13 cellular contexts compared by ENCODE assay signal in the genomic region with DNA sequence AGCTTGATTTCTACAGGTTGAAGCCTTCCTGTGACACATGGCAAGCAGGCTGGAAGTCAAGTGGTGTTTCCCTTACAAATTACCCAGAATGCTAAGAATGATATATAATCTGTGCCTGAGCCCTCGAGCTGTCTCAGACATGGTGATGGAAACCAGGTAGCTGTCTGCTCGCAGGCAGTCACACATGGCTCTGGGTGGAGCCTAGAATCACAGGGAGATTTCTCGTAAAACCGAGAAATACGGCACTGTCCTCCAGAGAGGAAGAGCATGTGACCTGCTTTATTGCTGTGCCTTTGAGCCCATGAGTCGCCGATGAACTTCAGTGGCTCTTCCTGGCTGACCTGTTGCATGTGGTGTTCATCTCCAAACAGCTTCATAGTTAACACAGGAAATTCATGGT.
"Had no signal": no experiment of that assay in that cellular context is flagged by ENCODE, and none has a peak within 500 bp of the region (broad histone marks: within the 10 kb centered on the region; RNA-seq: fewer than 3 reads in every experiment).

No MANE protein-coding gene starts in this region.

- H3K9me3 ChIP-seq: esophagus squamous epithelium, pancreas, stomach, thoracic aorta had no signal

- H3K27ac ChIP-seq: esophagus squamous epithelium, pancreas, stomach, thoracic aorta, VCaP had no signal

- H3K36me3 ChIP-seq: esophagus squamous epithelium, pancreas, stomach, thoracic aorta had no signal

- H3K27me3 ChIP-seq: esophagus squamous epithelium, pancreas, stomach had no signal

- H3K4me3 ChIP-seq: esophagus squamous epithelium, pancreas, stomach, thoracic aorta had no signal

- DNase-seq: activated CD4-positive, alpha-beta T cell treated with anti-CD3 and anti-CD28 coated beads for 4 hours; activated CD8-positive, alpha-beta memory T cell treated with anti-CD3 and anti-CD28 coated beads, Interleukin-2, amount 50 U/mL, for 48 hours; activated CD8-positive, alpha-beta T cell treated with anti-CD3 and anti-CD28 coated beads, Interleukin-2, amount 10 ng/mL, durations not matched to agents 7 days and 5 days; activated naive CD4-positive, alpha-beta T cell treated with anti-CD3 and anti-CD28 coated beads for 36 hours; esophagus squamous epithelium; foreskin melanocyte; head of caudate nucleus; left ventricle myocardium superior; pancreas; stimulated activated CD4-positive, alpha-beta T cell treated with anti-CD3 and anti-CD28 coated beads, Interleukin-4, amount 100 ng/mL, for 4 hours; stomach had no signal

- ATAC-seq: activated CD8-positive, alpha-beta T cell treated with anti-CD3 and anti-CD28 coated beads, Interleukin-2, amount 10 ng/mL, durations not matched to agents 7 days and 5 days; left ventricle myocardium superior; pancreas had no signal

- H3K4me1 ChIP-seq: esophagus squamous epithelium, pancreas, stomach had no signal
